In the genomic region with DNA sequence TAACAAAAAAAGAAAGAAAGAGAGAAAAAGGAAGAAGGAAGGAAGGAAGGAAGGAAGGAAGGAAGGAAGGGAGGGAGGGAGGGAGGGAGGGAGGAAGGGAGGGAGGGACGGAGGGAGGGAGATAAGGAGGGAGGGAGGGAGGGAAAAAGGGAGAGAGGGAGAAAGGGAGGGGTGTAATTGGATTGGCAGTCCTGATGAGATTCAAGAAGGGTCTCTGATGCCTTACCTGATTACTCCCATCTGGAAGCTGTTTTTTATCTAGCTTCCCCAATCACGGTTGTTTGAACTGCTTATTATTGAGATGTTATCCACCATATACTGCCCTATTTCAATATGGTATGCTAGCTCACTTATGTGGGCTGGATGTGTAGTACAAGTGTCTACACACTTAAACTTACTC, we compare ENCODE assay signal across 25 cellular contexts. TPM values are rescaled to one million over a fixed set of nuclear protein-coding genes. Genes with fewer than 3 reads are reported as not detected.
"Had no signal": no experiment of that assay in that cellular context is flagged by ENCODE, and none has a peak within 500 bp of the region (broad histone marks: within the 10 kb centered on the region; RNA-seq: fewer than 3 reads in every experiment).

No MANE protein-coding gene starts in this region.

- DNase-seq: activated CD4-positive, alpha-beta T cell treated with anti-CD3 and anti-CD28 coated beads, Interleukin-2, amount 10 ng/mL, durations not matched to agents 24 days and 14 days; activated CD4-positive, CD25-positive, alpha-beta regulatory T cell; activated CD8-positive, alpha-beta memory T cell treated with anti-CD3 and anti-CD28 coated beads, Interleukin-2, amount 50 U/mL, for 4 hours; activated CD8-positive, alpha-beta T cell treated with anti-CD3 and anti-CD28 coated beads, Interleukin-2, amount 10 ng/mL, durations not matched to agents 7 days and 5 days; activated gamma-delta T cell treated with Interleukin-2 at 50 U/mL for 16 hours; activated naive CD8-positive, alpha-beta T cell treated with anti-CD3 and anti-CD28 coated beads, Interleukin-2, amount 10 ng/mL, durations not matched to agents 7 days and 5 days; dorsolateral prefrontal cortex; endodermal cell; hippocampal formation; mucosa of descending colon; naive thymus-derived CD8-positive, alpha-beta T cell; stimulated activated CD4-positive, alpha-beta T cell treated with anti-CD3 and anti-CD28 coated beads, Interleukin-15, amount 100 ng/mL, for 24 hours; stimulated activated CD4-positive, alpha-beta T cell treated with anti-CD3 and anti-CD28 coated beads, Interleukin-4, amount 100 ng/mL, for 1 hour; stimulated activated naive B cell treated with anti-CD40 and anti-IgM and Interleukin-4, amounts not matched to agents 10 μg/mL and 1 μg/mL and 100 μg/mL, for 72 hours; substantia nigra had no signal

- H3K36me3 ChIP-seq: neutrophil, tibial nerve had no signal

- H3K9me3 ChIP-seq: mucosa of descending colon, neutrophil, tibial nerve had no signal

- H3K27ac ChIP-seq: dorsolateral prefrontal cortex, neutrophil, tibial nerve had no signal

- H3K36me3 Mint-ChIP-seq: activated naive CD8-positive, alpha-beta T cell treated with anti-CD3 and anti-CD28 coated beads, Interleukin-2, amount 10 ng/mL, durations not matched to agents 7 days and 5 days; naive thymus-derived CD8-positive, alpha-beta T cell had no signal

- H3K27me3 Mint-ChIP-seq: activated naive CD8-positive, alpha-beta T cell treated with anti-CD3 and anti-CD28 coated beads, Interleukin-2, amount 10 ng/mL, durations not matched to agents 7 days and 5 days had no signal

- H3K4me3 Mint-ChIP-seq: activated CD4-positive, alpha-beta T cell treated with anti-CD3 and anti-CD28 coated beads, Interleukin-2, amount 10 ng/mL, durations not matched to agents 24 days and 14 days; activated CD8-positive, alpha-beta T cell treated with anti-CD3 and anti-CD28 coated beads, Interleukin-2, amount 10 ng/mL, durations not matched to agents 7 days and 5 days; activated naive CD8-positive, alpha-beta T cell treated with anti-CD3 and anti-CD28 coated beads, Interleukin-2, amount 10 ng/mL, durations not matched to agents 7 days and 5 days; endodermal cell; naive thymus-derived CD8-positive, alpha-beta T cell; stimulated activated naive B cell treated with anti-CD40 and anti-IgM and Interleukin-4, amounts not matched to agents 10 μg/mL and 1 μg/mL and 100 μg/mL, for 72 hours; T-helper 2 cell treated with Interferon-gamma antibody and Interleukin-4, amounts not matched to agents 5 μg/mL and 100 μg/mL, for 36 hours had no signal

- H3K27ac Mint-ChIP-seq: activated CD4-positive, alpha-beta T cell treated with anti-CD3 and anti-CD28 coated beads, Interleukin-2, amount 10 ng/mL, durations not matched to agents 24 days and 14 days; activated CD8-positive, alpha-beta T cell treated with anti-CD3 and anti-CD28 coated beads, Interleukin-2, amount 10 ng/mL, durations not matched to agents 7 days and 5 days; activated naive CD8-positive, alpha-beta T cell treated with anti-CD3 and anti-CD28 coated beads, Interleukin-2, amount 10 ng/mL, durations not matched to agents 7 days and 5 days; endodermal cell; naive thymus-derived CD8-positive, alpha-beta T cell; stimulated activated naive B cell treated with anti-CD40 and anti-IgM and Interleukin-4, amounts not matched to agents 10 μg/mL and 1 μg/mL and 100 μg/mL, for 72 hours; T-helper 2 cell treated with Interferon-gamma antibody and Interleukin-4, amounts not matched to agents 5 μg/mL and 100 μg/mL, for 36 hours had no signal

- ATAC-seq: activated CD8-positive, alpha-beta T cell treated with anti-CD3 and anti-CD28 coated beads, Interleukin-2, amount 10 ng/mL, durations not matched to agents 7 days and 5 days; left lobe of liver; mucosa of descending colon; naive thymus-derived CD8-positive, alpha-beta T cell; stimulated activated naive B cell treated with anti-CD40 and anti-IgM and Interleukin-4, amounts not matched to agents 10 μg/mL and 1 μg/mL and 100 μg/mL, for 72 hours had no signal

- H3K4me1 Mint-ChIP-seq: activated CD4-positive, alpha-beta T cell treated with anti-CD3 and anti-CD28 coated beads, Interleukin-2, amount 10 ng/mL, durations not matched to agents 24 days and 14 days; activated naive CD8-positive, alpha-beta T cell treated with anti-CD3 and anti-CD28 coated beads, Interleukin-2, amount 10 ng/mL, durations not matched to agents 7 days and 5 days; endodermal cell; naive thymus-derived CD8-positive, alpha-beta T cell; stimulated activated naive B cell treated with anti-CD40 and anti-IgM and Interleukin-4, amounts not matched to agents 10 μg/mL and 1 μg/mL and 100 μg/mL, for 72 hours had no signal

- H3K9me3 Mint-ChIP-seq: activated CD4-positive, alpha-beta T cell treated with anti-CD3 and anti-CD28 coated beads, Interleukin-2, amount 10 ng/mL, durations not matched to agents 24 days and 14 days; activated naive CD8-positive, alpha-beta T cell treated with anti-CD3 and anti-CD28 coated beads, Interleukin-2, amount 10 ng/mL, durations not matched to agents 7 days and 5 days; endodermal cell; naive thymus-derived CD8-positive, alpha-beta T cell; stimulated activated naive B cell treated with anti-CD40 and anti-IgM and Interleukin-4, amounts not matched to agents 10 μg/mL and 1 μg/mL and 100 μg/mL, for 72 hours; T-helper 2 cell treated with Interferon-gamma antibody and Interleukin-4, amounts not matched to agents 5 μg/mL and 100 μg/mL, for 36 hours had no signal

- H3K4me3 ChIP-seq: dorsolateral prefrontal cortex, mucosa of descending colon, tibial nerve had no signal

- H3K27me3 ChIP-seq: neutrophil, tibial nerve had no signal

RNA-seq across cellular contexts. Expression of a gene that starts 27.3 kb away (rescaled TPM):
- total RNA-seq: activated CD4-positive, alpha-beta T cell treated with anti-CD3 and anti-CD28 coated beads, Interleukin-2, amount 10 ng/mL, durations not matched to agents 24 days and 14 days; activated CD8-positive, alpha-beta T cell treated with anti-CD3 and anti-CD28 coated beads, Interleukin-2, amount 10 ng/mL, durations not matched to agents 7 days and 5 days; activated naive CD8-positive, alpha-beta T cell treated with anti-CD3 and anti-CD28 coated beads, Interleukin-2, amount 10 ng/mL, durations not matched to agents 7 days and 5 days had no signal
- polyA plus RNA-seq: naive thymus-derived CD8-positive, alpha-beta T cell had no signal

RNA-seq across cellular contexts. Expression of a gene that starts 42.5 kb away (rescaled TPM):
- total RNA-seq: activated CD4-positive, alpha-beta T cell treated with anti-CD3 and anti-CD28 coated beads, Interleukin-2, amount 10 ng/mL, durations not matched to agents 24 days and 14 days; activated CD8-positive, alpha-beta T cell treated with anti-CD3 and anti-CD28 coated beads, Interleukin-2, amount 10 ng/mL, durations not matched to agents 7 days and 5 days; activated naive CD8-positive, alpha-beta T cell treated with anti-CD3 and anti-CD28 coated beads, Interleukin-2, amount 10 ng/mL, durations not matched to agents 7 days and 5 days; bronchial epithelial cell; glomerular endothelial cell; left lobe of liver; mammary epithelial cell; mucosa of descending colon; naive thymus-derived CD8-positive, alpha-beta T cell; skeletal muscle tissue; tibial nerve had no signal
- polyA plus RNA-seq: esophagus; keratinocyte; mammary epithelial cell; naive thymus-derived CD8-positive, alpha-beta T cell had no signal

RNA-seq across cellular contexts. Expression of a gene that starts 58.3 kb away (rescaled TPM):
- total RNA-seq: activated CD4-positive, alpha-beta T cell treated with anti-CD3 and anti-CD28 coated beads, Interleukin-2, amount 10 ng/mL, durations not matched to agents 24 days and 14 days; activated CD8-positive, alpha-beta T cell treated with anti-CD3 and anti-CD28 coated beads, Interleukin-2, amount 10 ng/mL, durations not matched to agents 7 days and 5 days; activated naive CD8-positive, alpha-beta T cell treated with anti-CD3 and anti-CD28 coated beads, Interleukin-2, amount 10 ng/mL, durations not matched to agents 7 days and 5 days; naive thymus-derived CD8-positive, alpha-beta T cell had no signal
- polyA plus RNA-seq: naive thymus-derived CD8-positive, alpha-beta T cell had no signal
